In genomic region chr20:13777171-13777601, GRCh38 we compare ENCODE assay signal across 13 cellular contexts.
DNase-seq lines count a peak whose midpoint lies in the region; ATAC-seq lines count a peak whose summit lies in the region.
"Had no signal": no experiment of that assay in that cellular context is flagged by ENCODE, and none has a peak within 500 bp of the region (broad histone marks: within the 10 kb centered on the region; RNA-seq: fewer than 3 reads in every experiment).

No MANE protein-coding gene starts in this region.

- H3K27ac Mint-ChIP-seq in T-helper 2 cell treated with Interferon-gamma antibody and Interleukin-4, amounts not matched to agents 5 μg/mL and 100 μg/mL, for 36 hours, result peak overlapping the region; percentile 29

- peaks cover 10% of the 10 kb centered on the region for H3K79me2 ChIP-seq in ACC112 (ENCODE audit: control insufficient read depth, insufficient read depth, low read length, unreplicated experiment)

- peak overlapping the region; percentile 43 for H3K27ac ChIP-seq in ACC112 (ENCODE audit: low read depth, low read length)
- H3K27ac ChIP-seq: upper lobe of right lung had no signal

- H3K27me3 Mint-ChIP-seq in T-helper 2 cell treated with Interferon-gamma antibody and Interleukin-4, amounts not matched to agents 5 μg/mL and 100 μg/mL, for 36 hours (ENCODE audit: low read depth), result no peaks in the 10 kb centered on the region

- H3K4me3 ChIP-seq in ACC112 (ENCODE audit: low read depth, low read length), result peak overlapping the region; percentile 54
- H3K4me3 ChIP-seq: upper lobe of right lung had no signal

- DNase-seq in T-helper 2 cell treated with Interferon-gamma antibody and Interleukin-4, amounts not matched to agents 5 μg/mL and 100 μg/mL, for 36 hours (ENCODE audit: low spot score), result no peak
- peak; percentile 28 for DNase-seq in fibroblast of peridontal ligament (ENCODE audit: extremely low read depth)
- DNase-seq in SHP77 treated with DMSO at 0.1 percent for 48 hours (lab: John Stamatoyannopoulos, UW), result no peak
- no peak for DNase-seq in NCI-H2171 (lab: John Stamatoyannopoulos, UW)
- no peak for DNase-seq in superior temporal gyrus (ENCODE audit: extremely low spot score)
- DNase-seq in islet precursor cell, result no peak
- DNase-seq: activated CD8-positive, alpha-beta memory T cell treated with anti-CD3 and anti-CD28 coated beads for 24 hours; mesendoderm; NCI-H2227 treated with DMSO at 0.1 percent for 48 hours; retina; upper lobe of right lung had no signal

- peak; percentile 73 for ATAC-seq in GM21619 (IDR thresholded peaks at IDR 0.05; ENCODE audit: unreplicated experiment)
- ATAC-seq: upper lobe of right lung had no signal

- H3K9me3 Mint-ChIP-seq in T-helper 2 cell treated with Interferon-gamma antibody and Interleukin-4, amounts not matched to agents 5 μg/mL and 100 μg/mL, for 36 hours, result no peaks in the 10 kb centered on the region

- peaks cover 25% of the 10 kb centered on the region for H3K4me1 ChIP-seq in ACC112 (ENCODE audit: control insufficient read depth, insufficient read depth, low read length, unreplicated experiment)
- H3K4me1 ChIP-seq: upper lobe of right lung had no signal

- peaks cover 49% of the 10 kb centered on the region for H3K36me3 Mint-ChIP-seq in T-helper 2 cell treated with Interferon-gamma antibody and Interleukin-4, amounts not matched to agents 5 μg/mL and 100 μg/mL, for 36 hours (ENCODE audit: low read depth)

- no peaks in the 10 kb centered on the region for H3K27me3 ChIP-seq in ACC112 (ENCODE audit: insufficient read depth, low read length)
- H3K27me3 ChIP-seq: upper lobe of right lung had no signal

- peaks cover 38% of the 10 kb centered on the region for H3K36me3 ChIP-seq in ACC112 (ENCODE audit: insufficient read depth, low read length)

- H3K4me1 Mint-ChIP-seq in T-helper 2 cell treated with Interferon-gamma antibody and Interleukin-4, amounts not matched to agents 5 μg/mL and 100 μg/mL, for 36 hours (ENCODE audit: low read depth), result peaks cover 22% of the 10 kb centered on the region

- H3K4me3 Mint-ChIP-seq in T-helper 2 cell treated with Interferon-gamma antibody and Interleukin-4, amounts not matched to agents 5 μg/mL and 100 μg/mL, for 36 hours, result no peak overlapping the region

- H2AFZ ChIP-seq in ACC112 (ENCODE audit: low read length, unreplicated experiment), result no peak overlapping the region
